ENCODE assay signal across 13 cellular contexts in genomic region chr11:113014262-113014661, GRCh38. TPM values are rescaled to one million over a fixed set of nuclear protein-coding genes. Genes with fewer than 3 reads are reported as not detected.
DNase-seq lines count a peak whose midpoint lies in the region; ATAC-seq, FAIRE-seq and TF ChIP-seq lines count a peak whose summit lies in the region.
"Had no signal": no experiment of that assay in that cellular context is flagged by ENCODE, and none has a peak within 500 bp of the region (broad histone marks: within the 10 kb centered on the region; RNA-seq: fewer than 3 reads in every experiment).

No MANE protein-coding gene starts in this region.

- CTCF ChIA-PET in HepG2 (lab: Yijun Ruan, JAX; ENCODE audit: low intra/inter-chr PET ratio, low total read pairs), result no interaction called here

- no peaks in the 10 kb centered on the region for H3K79me2 ChIP-seq in HepG2 (ENCODE audit: insufficient read depth, low read length)

- H3K4me1 ChIP-seq in HepG2 (ENCODE audit: insufficient read depth, low read length) (no peaks in the 10 kb centered on the region), prostate gland (replicated peaks) (no peaks in the 10 kb centered on the region)
- H3K4me1 ChIP-seq: Caco-2, lower lobe of right lung, right lobe of liver had no signal

- no TSS peak for BruUV-seq in HepG2 (replicated peaks; lab: Mats Ljungman, UMichigan)

- H3K4me3 ChIP-seq in HepG2 (replicated peaks in 1 of 3; ENCODE audit: insufficient read depth in 1 of 3, low read depth in 2 of 3, low read length in 3 of 3) (no peak overlapping the region), prostate gland (no peak overlapping the region)
- H3K4me3 ChIP-seq: K562, lower lobe of right lung, right lobe of liver had no signal

- H4K20me1 ChIP-seq in HepG2 (ENCODE audit: insufficient read depth, low read length), result no peaks in the 10 kb centered on the region

- 12% methylated on average over 5 of the region's 5 CpGs for WGBS in HepG2 (ENCODE audit: low lambda C conversion rate)
- 20% methylated on average over 5 of the region's 5 CpGs for WGBS in prostate gland

- ATAC-seq in HepG2, result no peak
- ATAC-seq: K562 had no signal

- FAIRE-seq in HepG2 (lab: Jason Lieb, UNC), result no peak
- FAIRE-seq: K562 had no signal

- DNase-seq in Daoy (ENCODE audit: low read depth) (peak; percentile 36), NCI-H2107 (lab: John Stamatoyannopoulos, UW) (peak; percentile 69), T1000 (lab: John Stamatoyannopoulos, UW) (peak; percentile 10), myocyte (ENCODE audit: low read depth) (peak; percentile 57), NOMO-1 treated with DMSO at 0.1 percent for 48 hours (lab: John Stamatoyannopoulos, UW; ENCODE audit: unreplicated experiment) (no peak), HepG2 (ENCODE audit: low spot score) (no peak), prostate gland (ENCODE audit: low spot score) (no peak)
- DNase-seq in activated naive CD4-positive, alpha-beta T cell (lab: John Stamatoyannopoulos, UW), result no peak
- DNase-seq: right lobe of liver had no signal

- H3K4me2 ChIP-seq in HepG2 (ENCODE audit: low read depth, low read length), result no peak overlapping the region

- TF ChIP-seq RAD21 in HepG2 (CRISPR knock-in tag; IDR thresholded peaks at IDR 0.05), result no peak

- H2AFZ ChIP-seq in HepG2 (ENCODE audit: low read length), result no peak overlapping the region

- H3K9ac ChIP-seq in HepG2 (ENCODE audit: insufficient read depth, low read depth, low read length), result no peak overlapping the region

- POLR2A ChIA-PET in HepG2 (lab: Yijun Ruan, JAX), result no interaction called here

- in situ Hi-C loops in HepG2 (cut with HindIII; ENCODE audit: extremely low pct_ligation_motif_present, low pct_unique_long_range_greater_than_20kb), result no loop called here

- no peaks in the 10 kb centered on the region for H3K36me3 ChIP-seq in HepG2 (replicated peaks in 1 of 2; ENCODE audit: control insufficient read depth in 1 of 2, insufficient read depth in 2 of 2, low read length in 2 of 2)
- no peaks in the 10 kb centered on the region for H3K36me3 ChIP-seq in prostate gland
- H3K36me3 ChIP-seq: lower lobe of right lung, right lobe of liver had no signal

- TF ChIP-seq EP300 in HepG2 (IDR thresholded peaks at IDR 0.05; ENCODE audit: low read depth in 2 of 2, low read length in 2 of 2) (no peak), HepG2 (CRISPR knock-in tag; IDR thresholded peaks at IDR 0.05; ENCODE audit: borderline replicate concordance) (no peak)

- H3K27me3 ChIP-seq in HepG2 (ENCODE audit: control insufficient read depth in 1 of 2, insufficient read depth in 2 of 2, low read length in 2 of 2) (no peaks in the 10 kb centered on the region), prostate gland (replicated peaks; ENCODE audit: insufficient read depth) (no peaks in the 10 kb centered on the region)
- H3K27me3 ChIP-seq: dorsolateral prefrontal cortex, right lobe of liver had no signal

- TF ChIP-seq CTCF in HepG2 (CRISPR knock-in tag; IDR thresholded peaks at IDR 0.05) (no peak), prostate gland (IDR thresholded peaks at IDR 0.05) (no peak)

- H3K9me3 ChIP-seq in HepG2 (ENCODE audit: low read length), result no peaks in the 10 kb centered on the region
- H3K9me3 ChIP-seq in prostate gland, result no peaks in the 10 kb centered on the region
- H3K9me3 ChIP-seq: Caco-2, lower lobe of right lung, right lobe of liver had no signal

- intact Hi-C loops in HepG2 (cut with micrococcal nuclease; ENCODE audit: unreplicated experiment), result no loop called here
- intact Hi-C loops in prostate gland (cut with DNase I), result no loop called here

- TF ChIP-seq POLR2A in HepG2 (IDR thresholded peaks at IDR 0.05; ENCODE audit: insufficient read depth in 1 of 2, low read depth in 2 of 2, low read length in 2 of 2) (no peak), prostate gland (IDR thresholded peaks at IDR 0.05) (no peak)

- H3K27ac ChIP-seq in HepG2 (ENCODE audit: extremely low read length, insufficient read depth, low read length) (no peak overlapping the region), prostate gland (no peak overlapping the region)
- H3K27ac ChIP-seq: lower lobe of right lung, right lobe of liver had no signal

TF ChIP-seq in HepG2, 621 proteins besides CTCF, POLR2A, EP300 and RAD21:
- TF ChIP-seq SNAPC2 (CRISPR knock-in tag; IDR thresholded peaks at IDR 0.05) (no peak), HOXA7 (CRISPR knock-in tag; IDR thresholded peaks at IDR 0.05) (no peak), KMT2B (CRISPR knock-in tag; IDR thresholded peaks at IDR 0.05) (no peak), SKI (IDR thresholded peaks at IDR 0.05; ENCODE audit: partially characterized antibody) (no peak), ZNF878 (CRISPR knock-in tag; IDR thresholded peaks at IDR 0.05) (no peak), MXD3 (CRISPR knock-in tag; IDR thresholded peaks at IDR 0.05) (no peak), ZKSCAN5 (CRISPR knock-in tag; IDR thresholded peaks at IDR 0.05) (no peak), SIX4 (CRISPR knock-in tag; IDR thresholded peaks at IDR 0.05) (no peak)

RNA-seq across cellular contexts. Expression of gene NCAM1, which starts 53.0 kb away (rescaled TPM):
- total RNA-seq in Daoy (2014; rRNA removed; shearing (Covaris generic)), result 21.3 and 27.7 TPM in 2 replicates
- 536 and 591 TPM in 2 replicates for total RNA-seq in myocyte
- 461 TPM for polyA plus RNA-seq in myocyte (2012)
- not detected in 2 replicates for total RNA-seq in HepG2 (2016; rRNA removed; fragmentation: Illumina TruSeq; extraction: Trizol)
- not detected in 2 replicates for total RNA-seq in HepG2 (2016; cell fraction: cytosol; rRNA removed; fragmentation: Illumina TruSeq; extraction: Trizol; ENCODE audit: low read depth)
- not detected in 2 replicates for total RNA-seq in HepG2 (2016; cell fraction: insoluble cytoplasmic fraction; rRNA removed; fragmentation: Illumina TruSeq; extraction: Trizol)
- total RNA-seq in HepG2 (2016; cell fraction: membrane; rRNA removed; fragmentation: Illumina TruSeq; extraction: Trizol), result not detected in 2 replicates
- not detected in 2 replicates for total RNA-seq in HepG2 (2016; cell fraction: nucleus; rRNA removed; fragmentation: Illumina TruSeq; extraction: Trizol)
- 0.05 TPM in 2 replicates for polyA plus RNA-seq in HepG2 (2011; rRNA removed)
- polyA plus RNA-seq in HepG2 (2011; cell fraction: cytosol; rRNA removed), result 0.05 and 0.15 TPM in 2 replicates
- polyA plus RNA-seq in HepG2 (2011; cell fraction: nucleus; rRNA removed), result 0.13 TPM in 1 of 2 replicates, not detected in the other
- polyA plus RNA-seq in HepG2 (2012), result 0.04 and 0.11 TPM in 2 replicates
- polyA plus RNA-seq in HepG2 (2016; cell fraction: cytosol; fragmentation: Illumina TruSeq; extraction: Trizol; ENCODE audit: low read depth), result not detected in 2 replicates
- polyA plus RNA-seq in HepG2 (2016; cell fraction: insoluble cytoplasmic fraction; fragmentation: Illumina TruSeq; extraction: Trizol; ENCODE audit: low read depth), result not detected in 2 replicates
- not detected in 2 replicates for polyA plus RNA-seq in HepG2 (2016; cell fraction: membrane; fragmentation: Illumina TruSeq; extraction: Trizol; ENCODE audit: low read depth)
- not detected in 2 replicates for polyA plus RNA-seq in HepG2 (2016; cell fraction: nucleus; fragmentation: Illumina TruSeq; extraction: Trizol; ENCODE audit: insufficient read depth, low read depth)
- 1.6 TPM in 1 of 2 replicates, not detected in the other for polyA minus RNA-seq in HepG2 (2011; rRNA and poly(A)+ RNA removed; ENCODE audit: low replicate concordance)
- not detected in 2 replicates for polyA minus RNA-seq in HepG2 (2011; cell fraction: cytosol; rRNA and poly(A)+ RNA removed)
- polyA minus RNA-seq in HepG2 (2011; cell fraction: nucleus; rRNA and poly(A)+ RNA removed), result 0.13 TPM in 1 of 2 replicates, not detected in the other
- 10 to 100 TPM in 1 of 2 donors, 1 to 10 TPM in 1; 3.8 to 39.7 TPM for total RNA-seq in prostate gland

Comparison
In these comparisons a context has a peak if more than half of its experiments do, and no peak if none do; other contexts are left out.
1. DNase-seq: peak in Daoy (single experiment), NCI-H2107 (single experiment), T1000 (single experiment) and myocyte (single experiment); none in activated naive CD4-positive, alpha-beta T cell (0 of 4), NOMO-1 treated with DMSO at 0.1 percent for 48 hours (single experiment), HepG2 (single experiment) and prostate gland (single experiment).
2. RNA of gene NCAM1, which starts 53.0 kb away (total RNA-seq): 536 to 591 TPM in myocyte; 3.8 to 39.7 TPM in prostate gland, 21.3 to 27.7 TPM in Daoy and not detected in HepG2; every median in the first group is over 10 times any median in the second.